8 cellular contexts compared by ENCODE assay signal in genomic region chr1:163528710-163529348, GRCh38.
A peak's percentile ranks its signal among the peaks of the same experiment; 100 is the strongest.
DNase-seq lines count a peak whose midpoint lies in the region; ATAC-seq and TF ChIP-seq lines count a peak whose summit lies in the region.

No MANE protein-coding gene starts in this region.

- H3K27me3 Mint-ChIP-seq in CD14-positive monocyte (ENCODE audit: low read depth in 3 of 3), result peaks cover 0 to 10% (median 2%) of the 10 kb centered on the region in 3 donors

- ATAC-seq in GM18505 (IDR thresholded peaks at IDR 0.05; ENCODE audit: unreplicated experiment), result peak; percentile 68
- peak; percentile 71 for ATAC-seq in HG03139 (IDR thresholded peaks at IDR 0.05; ENCODE audit: unreplicated experiment)
- no peak for ATAC-seq in aorta (ENCODE audit: low FRiP score)

- H3K4me3 Mint-ChIP-seq in CD14-positive monocyte, result no peak overlapping the region

- TF ChIP-seq CTCF in CD14-positive monocyte (IDR thresholded peaks at IDR 0.05) (peak; percentile 40), fibroblast of pulmonary artery (IDR thresholded peaks at IDR 0.05; ENCODE audit: low read length, missing control alignments) (peak; percentile 61)

- no peak overlapping the region for H3K27ac Mint-ChIP-seq in CD14-positive monocyte

- no peak overlapping the region for H3K27ac ChIP-seq in aorta (ENCODE audit: low read depth in 1 of 2, low read length in 2 of 2)

- 23 to 34% methylated on average over 2 of the region's 2 CpGs for WGBS in aorta, 2 donors

- no peaks in the 10 kb centered on the region for H3K4me1 Mint-ChIP-seq in CD14-positive monocyte

- TF ChIP-seq POLR2A in GM18505 (IDR thresholded peaks at IDR 0.05; ENCODE audit: borderline replicate concordance, extremely low read depth, insufficient read depth, insufficient read length), result no peak

- DNase-seq in CD14-positive monocyte (ENCODE audit: low spot score), result no peak
- DNase-seq in RKO (ENCODE audit: low spot score), result peak; percentile 53
- DNase-seq in fibroblast of pulmonary artery (ENCODE audit: low read depth), result peak; percentile 52
- DNase-seq in stromal cell of bone marrow (ENCODE audit: low read depth), result peak; percentile 9
- DNase-seq in activated CD8-positive, alpha-beta memory T cell treated with anti-CD3 and anti-CD28 coated beads, Interleukin-2, amount 50 U/mL, for 4 hours, result no peak
- no peak for DNase-seq in aorta

- H3K9me3 ChIP-seq in aorta (ENCODE audit: control insufficient read depth, low read length), result no peaks in the 10 kb centered on the region

- no peaks in the 10 kb centered on the region for H3K4me1 ChIP-seq in aorta (ENCODE audit: control insufficient read depth in 1 of 2, insufficient read depth in 2 of 2, low read length in 2 of 2)

- H3K36me3 ChIP-seq in aorta (ENCODE audit: control insufficient read depth in 1 of 2, insufficient read depth in 2 of 2, low read length in 1 of 2), result no peaks in the 10 kb centered on the region

- no peak overlapping the region for H3K4me3 ChIP-seq in fibroblast of pulmonary artery (replicated peaks; ENCODE audit: low read depth, low read length)
- no peak overlapping the region for H3K4me3 ChIP-seq in aorta (ENCODE audit: low read length in 2 of 2)

- intact Hi-C loops in CD14-positive monocyte (cut with micrococcal nuclease), result no loop called here
- intact Hi-C loops in aorta (cut with DNase I), result loop anchor here in 1 of 2 donors (10.0 kb wide), 1 partner anchor 684 kb away; no protein-coding TSS in a partner anchor

- no peaks in the 10 kb centered on the region for H3K27me3 ChIP-seq in aorta (ENCODE audit: control insufficient read depth in 1 of 2, insufficient read depth in 2 of 2, low read length in 1 of 2)

- H3K36me3 Mint-ChIP-seq in CD14-positive monocyte, result no peaks in the 10 kb centered on the region

- peaks cover 0 to 2% (median 0%) of the 10 kb centered on the region in 7 donors for H3K9me3 Mint-ChIP-seq in CD14-positive monocyte

Comparison
In these comparisons a context has a peak if more than half of its experiments do, and no peak if none do; other contexts are left out.
1. DNase-seq: peak in RKO (single experiment), fibroblast of pulmonary artery (single experiment) and stromal cell of bone marrow (single experiment); none in CD14-positive monocyte (single experiment), activated CD8-positive, alpha-beta memory T cell treated with anti-CD3 and anti-CD28 coated beads, Interleukin-2, amount 50 U/mL, for 4 hours (single experiment) and aorta (0 of 2).